1 cellular context compared by ENCODE assay signal in genomic region chr1:247370786-247371732, GRCh38.
TF ChIP-seq lines count a peak whose summit lies in the region.

No MANE protein-coding gene starts in this region.

TF ChIP-seq in WTC11, 78 proteins besides CTCF, POLR2A, EP300 and RAD21:
- no peak for TF ChIP-seq TEAD4 (CRISPR knock-in tag; IDR thresholded peaks at IDR 0.05)
- TF ChIP-seq ZBTB21 (CRISPR knock-in tag; IDR thresholded peaks at IDR 0.05; ENCODE audit: borderline replicate concordance), result no peak
- no peak for TF ChIP-seq GABPB1 (CRISPR knock-in tag; IDR thresholded peaks at IDR 0.05)
- no peak for TF ChIP-seq NFE2L1 (CRISPR knock-in tag; IDR thresholded peaks at IDR 0.05)
- no peak for TF ChIP-seq FOXP1 (CRISPR knock-in tag; IDR thresholded peaks at IDR 0.05; ENCODE audit: borderline replicate concordance)
- no peak for TF ChIP-seq E2F1 (CRISPR knock-in tag; IDR thresholded peaks at IDR 0.05)
